Comparison of ENCODE assay signal across 9 cellular contexts in the genomic region with DNA sequence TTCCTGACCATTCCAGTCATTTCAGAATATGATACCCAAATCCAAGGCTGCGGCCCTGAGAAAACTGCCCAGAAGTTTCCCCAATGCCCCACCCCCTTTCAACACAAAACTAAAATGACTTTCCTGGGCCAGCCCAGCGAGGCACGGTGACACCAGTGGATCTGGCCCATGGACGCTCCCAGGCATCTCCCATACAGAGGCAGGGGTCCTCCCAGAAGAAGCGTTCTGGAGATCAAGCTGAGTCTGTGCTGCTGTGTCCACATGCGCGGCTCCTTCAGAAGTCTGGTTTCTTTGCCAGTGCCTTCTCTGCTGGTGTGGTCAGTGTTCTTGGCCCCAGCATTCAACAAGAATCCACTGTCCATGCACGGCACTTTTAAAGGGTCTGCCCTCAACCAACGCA.
"Had no signal": no experiment of that assay in that cellular context is flagged by ENCODE, and none has a peak within 500 bp of the region (broad histone marks: within the 10 kb centered on the region; RNA-seq: fewer than 3 reads in every experiment).

No MANE protein-coding gene starts in this region.

- H3K27ac ChIP-seq: GM23248 had no signal

- DNase-seq: GM23248, GOT3, H7, HCEC 1CT, HFFc6 had no signal

- H3K36me3 ChIP-seq: HAP-1 had no signal

- H3K9me3 Mint-ChIP-seq: GM23338, H9 had no signal

- H3K4me1 Mint-ChIP-seq: GM23338 had no signal

- H2AFZ ChIP-seq: GM23248, GM23338 had no signal

- H3K27ac Mint-ChIP-seq: GM23338, H9, HFFc6 had no signal

- H3K4me3 ChIP-seq: GM23248, GM23338, HAP-1 had no signal

- ATAC-seq: GM23338, HCT116 had no signal

- H3K4me1 ChIP-seq: HAP-1 had no signal

- H3K4me2 ChIP-seq: GM23338 had no signal

- H3K4me3 Mint-ChIP-seq: GM23338, H9, HFFc6 had no signal

- H3K9ac ChIP-seq: GM23248 had no signal

- H3K9me3 ChIP-seq: HAP-1 had no signal
